ENCODE assay signal across 20 cellular contexts in genomic region chr7:155280446-155281410, GRCh38. TPM values are rescaled to one million over a fixed set of nuclear protein-coding genes. Genes with fewer than 3 reads are reported as not detected.
DNase-seq lines count a peak whose midpoint lies in the region; ATAC-seq and TF ChIP-seq lines count a peak whose summit lies in the region.
"Had no signal": no experiment of that assay in that cellular context is flagged by ENCODE, and none has a peak within 500 bp of the region (broad histone marks: within the 10 kb centered on the region; RNA-seq: fewer than 3 reads in every experiment).

No MANE protein-coding gene starts in this region.

- H3K9ac ChIP-seq in BLaER1 treated with 17β-estradiol and CSF1 and Interleukin-3, amounts not matched to agents 10 nM and 100 nM, result peak overlapping the region in 3 of 11 experiments; percentile 15 to 45 (median 29); a peak in 2 of 22 replicates
- no peak overlapping the region for H3K9ac ChIP-seq in PC-3 (ENCODE audit: low read length)

- TF ChIP-seq CTCF in PC-3 (conservative IDR thresholded peaks at IDR 0.05; ENCODE audit: low read depth, low read length) (no peak), esophagus squamous epithelium (IDR thresholded peaks at IDR 0.05) (no peak), PC-9 (conservative IDR thresholded peaks at IDR 0.05) (no peak)

- peak overlapping the region; percentile 3 to 99 (median 92); a peak in 17 of 22 replicates for H3K4me2 ChIP-seq in BLaER1 treated with 17β-estradiol and CSF1 and Interleukin-3, amounts not matched to agents 10 nM and 100 nM
- no peak overlapping the region for H3K4me2 ChIP-seq in PC-3 (ENCODE audit: low read length)
- H3K4me2 ChIP-seq in PC-9, result no peak overlapping the region

- peak; percentile 71 for ATAC-seq in activated CD4-positive, alpha-beta T cell treated with anti-CD3 and anti-CD28 coated beads for 36 hours
- ATAC-seq in PC-3 (0 out of 2 replicates have a peak, but pooled peaks have one; percentile 35), HG02588 (IDR thresholded peaks at IDR 0.05; ENCODE audit: unreplicated experiment) (no peak)
- ATAC-seq: effector memory CD8-positive, alpha-beta T cell; Right ventricle myocardium inferior; T-cell had no signal

- H3K4me1 ChIP-seq in BLaER1 treated with 17β-estradiol and CSF1 and Interleukin-3, amounts not matched to agents 10 nM and 100 nM, result peaks cover 50 to 66% (median 52%) of the 10 kb centered on the region in 10 experiments
- peaks cover 12% of the 10 kb centered on the region for H3K4me1 ChIP-seq in PC-3 (ENCODE audit: insufficient read depth, low read length)
- peaks cover 0 to 31% (median 0%) of the 10 kb centered on the region in 3 donors for H3K4me1 ChIP-seq in esophagus squamous epithelium
- peaks cover 32% of the 10 kb centered on the region for H3K4me1 ChIP-seq in PC-9 (replicated peaks; ENCODE audit: insufficient read depth)

- no peaks in the 10 kb centered on the region for H3K36me3 Mint-ChIP-seq in activated CD4-positive, alpha-beta T cell treated with anti-CD3 and anti-CD28 coated beads for 36 hours (ENCODE audit: low read depth)
- H3K36me3 Mint-ChIP-seq: T-cell had no signal

- WGBS in esophagus squamous epithelium, 2 donors, result 48 to 62% methylated on average over 12 to 13 of the region's 13 CpGs

- no peaks in the 10 kb centered on the region for H3K9me3 Mint-ChIP-seq in activated CD4-positive, alpha-beta T cell treated with anti-CD3 and anti-CD28 coated beads for 36 hours (ENCODE audit: low read depth)
- H3K9me3 Mint-ChIP-seq: activated B cell treated with CpG ODN at 0.5 μM for 24 hours; activated T-helper 1 cell treated with anti-CD3 and anti-CD28 coated beads, Interleukin-12 subunit alpha, Interleukin-12 subunit beta, Interleukin-2, Interleukin-4 antibody, amounts not matched to agents 30 ng/mL and 10 ng/mL and 1 ng/mL, durations not matched to agents 14 hours and 24 hours and 36 hours; CD4-positive, alpha-beta T cell; effector memory CD8-positive, alpha-beta T cell; nephron; T-cell had no signal

- H3K27me3 ChIP-seq in BLaER1 treated with 17β-estradiol and CSF1 and Interleukin-3, amounts not matched to agents 10 nM and 100 nM, result peaks cover 0 to 13% (median 9%) of the 10 kb centered on the region in 11 experiments; a peak in 7 of 22 replicates
- H3K27me3 ChIP-seq in PC-3 (ENCODE audit: low read length) (peaks cover 8% of the 10 kb centered on the region; the same call in 1 of the 2 replicates), esophagus squamous epithelium (peaks cover 0 to 64% (median 0%) of the 10 kb centered on the region in 4 donors), PC-9 (ENCODE audit: insufficient read depth, low read depth) (no peaks in the 10 kb centered on the region)

- intact Hi-C loops in activated CD4-positive, alpha-beta T cell treated with anti-CD3 and anti-CD28 coated beads for 36 hours (cut with DNase I, micrococcal nuclease), result loop anchor here in 1 of 2 experiments (2.0 to 5.0 kb wide), 2 partner anchors 16 to 73 kb away; partner anchors contain the start of gene INSIG1
- intact Hi-C loops in PC-3 (cut with micrococcal nuclease), result no loop called here
- intact Hi-C loops in esophagus squamous epithelium (cut with DNase I), result no loop called here
- intact Hi-C loops in PC-9 (cut with micrococcal nuclease; ENCODE audit: unreplicated experiment), result no loop called here

- peak; percentile 69 for DNase-seq in activated CD4-positive, alpha-beta T cell treated with anti-CD3 and anti-CD28 coated beads for 36 hours
- no peak for DNase-seq in activated CD4-positive, alpha-beta T cell treated with anti-CD3 and anti-CD28 coated beads, Interleukin-2, amount 50 U/mL, for 4 hours
- DNase-seq in PC-3, result no peak
- DNase-seq in esophagus squamous epithelium (lab: John Stamatoyannopoulos, UW), result no peak
- DNase-seq in T-helper 9 cell, result no peak
- no peak for DNase-seq in PC-9
- DNase-seq: activated B cell treated with CpG ODN at 0.5 μM for 24 hours; CD4-positive, alpha-beta T cell; effector memory CD8-positive, alpha-beta T cell; GOT3; kidney glomerular epithelial cell; mesendoderm; NCI-H1105; NCI-H2171; T-cell had no signal

- POLR2A ChIA-PET in activated CD4-positive, alpha-beta T cell treated with anti-CD3 and anti-CD28 coated beads for 36 hours (lab: Charles Lee), result no interaction called here
- POLR2A ChIA-PET in PC-3 (lab: Charles Lee; ENCODE audit: unreplicated experiment) (no interaction called here), PC-9 (lab: Charles Lee; ENCODE audit: unreplicated experiment) (interaction anchor here (0.6 kb wide), 1 partner anchor 12 kb away, joined by 7 read pairs; no protein-coding TSS in a partner anchor)

- no peaks in the 10 kb centered on the region for H3K79me2 ChIP-seq in PC-3 (ENCODE audit: low read length)
- no peaks in the 10 kb centered on the region for H3K79me2 ChIP-seq in PC-9 (ENCODE audit: low read depth)

- TF ChIP-seq POLR2A in esophagus squamous epithelium (IDR thresholded peaks at IDR 0.05), result no peak

- no peak overlapping the region for H2AFZ ChIP-seq in PC-3 (ENCODE audit: low read length)
- no peak overlapping the region for H2AFZ ChIP-seq in PC-9

- H3K36me3 ChIP-seq in BLaER1 treated with 17β-estradiol and CSF1 and Interleukin-3, amounts not matched to agents 10 nM and 100 nM, result no peaks in the 10 kb centered on the region
- H3K36me3 ChIP-seq in PC-3 (ENCODE audit: low read depth, low read length) (no peaks in the 10 kb centered on the region), esophagus squamous epithelium (no peaks in the 10 kb centered on the region), PC-9 (ENCODE audit: low read depth) (no peaks in the 10 kb centered on the region)

- peak overlapping the region in 4 of 11 experiments; percentile 19 to 61 (median 55); a peak in 7 of 22 replicates for H3K27ac ChIP-seq in BLaER1 treated with 17β-estradiol and CSF1 and Interleukin-3, amounts not matched to agents 10 nM and 100 nM
- H3K27ac ChIP-seq in PC-3 (ENCODE audit: low read length) (no peak overlapping the region), esophagus squamous epithelium (peak overlapping the region in 3 of 4 donors; percentile 21 to 58 (median 24)), PC-9 (no peak overlapping the region)

- no peak overlapping the region for H3K4me3 ChIP-seq in BLaER1 treated with 17β-estradiol and CSF1 and Interleukin-3, amounts not matched to agents 10 nM and 100 nM
- H3K4me3 ChIP-seq in PC-3 (ENCODE audit: low read length) (no peak overlapping the region), esophagus squamous epithelium (no peak overlapping the region), PC-9 (no peak overlapping the region)

- CTCF ChIA-PET in activated CD4-positive, alpha-beta T cell treated with anti-CD3 and anti-CD28 coated beads for 36 hours (lab: Charles Lee), result interaction anchor here (1.0 kb wide), 1 partner anchor 366 kb away, joined by 3 read pairs; no protein-coding TSS in a partner anchor
- CTCF ChIA-PET in PC-3 (lab: Charles Lee) (no interaction called here), PC-9 (lab: Charles Lee) (interaction anchor here (0.5 to 0.6 kb wide), 2 partner anchors 91 to 893 kb away, joined by 3 to 4 read pairs; no protein-coding TSS in a partner anchor)

- peaks cover 5% of the 10 kb centered on the region for H3K27me3 Mint-ChIP-seq in activated CD4-positive, alpha-beta T cell treated with anti-CD3 and anti-CD28 coated beads for 36 hours

- no peak overlapping the region for H3K4me3 Mint-ChIP-seq in activated CD4-positive, alpha-beta T cell treated with anti-CD3 and anti-CD28 coated beads for 36 hours
- H3K4me3 Mint-ChIP-seq: activated B cell treated with CpG ODN at 0.5 μM for 24 hours; activated T-helper 1 cell treated with anti-CD3 and anti-CD28 coated beads, Interleukin-12 subunit alpha, Interleukin-12 subunit beta, Interleukin-2, Interleukin-4 antibody, amounts not matched to agents 30 ng/mL and 10 ng/mL and 1 ng/mL, durations not matched to agents 14 hours and 24 hours and 36 hours; CD4-positive, alpha-beta T cell; effector memory CD8-positive, alpha-beta T cell; nephron; T-cell had no signal

- no peaks in the 10 kb centered on the region for H3K9me3 ChIP-seq in BLaER1 treated with 17β-estradiol and CSF1 and Interleukin-3, amounts not matched to agents 10 nM and 100 nM (replicated peaks in 1 of 11)
- H3K9me3 ChIP-seq in PC-3 (ENCODE audit: low read length) (no peaks in the 10 kb centered on the region), esophagus squamous epithelium (no peaks in the 10 kb centered on the region), PC-9 (ENCODE audit: insufficient read depth, low read depth) (no peaks in the 10 kb centered on the region)

- H3F3A ChIP-seq in PC-3 (ENCODE audit: low read length, unreplicated experiment) (no peaks in the 10 kb centered on the region), PC-9 (ENCODE audit: insufficient read depth, low read depth) (0 out of 2 replicates have a peak, but pooled peaks cover 4% of the 10 kb centered on the region)

- H4K20me1 ChIP-seq in BLaER1 treated with 17β-estradiol and CSF1 and Interleukin-3, amounts not matched to agents 10 nM and 100 nM, result peaks cover 0 to 14% (median 0%) of the 10 kb centered on the region in 11 experiments; a peak in 2 of 22 replicates
- no peaks in the 10 kb centered on the region for H4K20me1 ChIP-seq in PC-3 (ENCODE audit: low read length)
- H4K20me1 ChIP-seq in PC-9 (ENCODE audit: insufficient read depth), result no peaks in the 10 kb centered on the region

- BruUV-seq in PC-3 (replicated peaks; lab: Mats Ljungman, UMichigan), result no TSS peak
- BruUV-seq in PC-9 (replicated peaks; lab: Mats Ljungman, UMichigan), result no TSS peak

- peak overlapping the region; percentile 55 for H3K27ac Mint-ChIP-seq in activated CD4-positive, alpha-beta T cell treated with anti-CD3 and anti-CD28 coated beads for 36 hours
- H3K27ac Mint-ChIP-seq: activated B cell treated with CpG ODN at 0.5 μM for 24 hours; activated T-helper 1 cell treated with anti-CD3 and anti-CD28 coated beads, Interleukin-12 subunit alpha, Interleukin-12 subunit beta, Interleukin-2, Interleukin-4 antibody, amounts not matched to agents 30 ng/mL and 10 ng/mL and 1 ng/mL, durations not matched to agents 14 hours and 24 hours and 36 hours; CD4-positive, alpha-beta T cell; effector memory CD8-positive, alpha-beta T cell; nephron; T-cell had no signal

- H3K9me2 ChIP-seq in PC-3 (replicated peaks; ENCODE audit: low read length) (no peaks in the 10 kb centered on the region), PC-9 (ENCODE audit: insufficient read depth) (no peaks in the 10 kb centered on the region)

- peaks cover 54% of the 10 kb centered on the region for H3K4me1 Mint-ChIP-seq in activated CD4-positive, alpha-beta T cell treated with anti-CD3 and anti-CD28 coated beads for 36 hours

RNA-seq across cellular contexts. Expression of gene INSIG1, which starts 16.9 kb away (rescaled TPM):
- 100 to 1,000 TPM; 100 to 110 TPM for total RNA-seq in activated CD4-positive, alpha-beta T cell treated with anti-CD3 and anti-CD28 coated beads for 36 hours
- total RNA-seq in PC-3 (2014; rRNA removed) (83.3 and 101 TPM in 2 replicates), esophagus squamous epithelium (10 to 100 TPM; 24.7 to 77.6 (median 64.6) TPM), PC-9 (2021) (75.7 and 103 TPM in 2 replicates)

Comparison
In these comparisons a context has a peak if more than half of its experiments do, and no peak if none do; other contexts are left out.
1. H3K27ac ChIP-seq: peak in esophagus squamous epithelium (3 of 4); none in PC-3 (single experiment) and PC-9 (single experiment).
2. H3K4me2 ChIP-seq: peak in BLaER1 treated with 17β-estradiol and CSF1 and Interleukin-3, amounts not matched to agents 10 nM and 100 nM (11 of 11); none in PC-3 (single experiment) and PC-9 (single experiment).